Comparison of ENCODE assay signal across 1 cellular context in genomic region chr21:42704861-42705260, GRCh38.
TF ChIP-seq lines count a peak whose summit lies in the region.

No MANE protein-coding gene starts in this region.

TF ChIP-seq in GM23338, 12 proteins besides CTCF, POLR2A, EP300 and RAD21 (continued from another document):
- TF ChIP-seq, protein P1, sequence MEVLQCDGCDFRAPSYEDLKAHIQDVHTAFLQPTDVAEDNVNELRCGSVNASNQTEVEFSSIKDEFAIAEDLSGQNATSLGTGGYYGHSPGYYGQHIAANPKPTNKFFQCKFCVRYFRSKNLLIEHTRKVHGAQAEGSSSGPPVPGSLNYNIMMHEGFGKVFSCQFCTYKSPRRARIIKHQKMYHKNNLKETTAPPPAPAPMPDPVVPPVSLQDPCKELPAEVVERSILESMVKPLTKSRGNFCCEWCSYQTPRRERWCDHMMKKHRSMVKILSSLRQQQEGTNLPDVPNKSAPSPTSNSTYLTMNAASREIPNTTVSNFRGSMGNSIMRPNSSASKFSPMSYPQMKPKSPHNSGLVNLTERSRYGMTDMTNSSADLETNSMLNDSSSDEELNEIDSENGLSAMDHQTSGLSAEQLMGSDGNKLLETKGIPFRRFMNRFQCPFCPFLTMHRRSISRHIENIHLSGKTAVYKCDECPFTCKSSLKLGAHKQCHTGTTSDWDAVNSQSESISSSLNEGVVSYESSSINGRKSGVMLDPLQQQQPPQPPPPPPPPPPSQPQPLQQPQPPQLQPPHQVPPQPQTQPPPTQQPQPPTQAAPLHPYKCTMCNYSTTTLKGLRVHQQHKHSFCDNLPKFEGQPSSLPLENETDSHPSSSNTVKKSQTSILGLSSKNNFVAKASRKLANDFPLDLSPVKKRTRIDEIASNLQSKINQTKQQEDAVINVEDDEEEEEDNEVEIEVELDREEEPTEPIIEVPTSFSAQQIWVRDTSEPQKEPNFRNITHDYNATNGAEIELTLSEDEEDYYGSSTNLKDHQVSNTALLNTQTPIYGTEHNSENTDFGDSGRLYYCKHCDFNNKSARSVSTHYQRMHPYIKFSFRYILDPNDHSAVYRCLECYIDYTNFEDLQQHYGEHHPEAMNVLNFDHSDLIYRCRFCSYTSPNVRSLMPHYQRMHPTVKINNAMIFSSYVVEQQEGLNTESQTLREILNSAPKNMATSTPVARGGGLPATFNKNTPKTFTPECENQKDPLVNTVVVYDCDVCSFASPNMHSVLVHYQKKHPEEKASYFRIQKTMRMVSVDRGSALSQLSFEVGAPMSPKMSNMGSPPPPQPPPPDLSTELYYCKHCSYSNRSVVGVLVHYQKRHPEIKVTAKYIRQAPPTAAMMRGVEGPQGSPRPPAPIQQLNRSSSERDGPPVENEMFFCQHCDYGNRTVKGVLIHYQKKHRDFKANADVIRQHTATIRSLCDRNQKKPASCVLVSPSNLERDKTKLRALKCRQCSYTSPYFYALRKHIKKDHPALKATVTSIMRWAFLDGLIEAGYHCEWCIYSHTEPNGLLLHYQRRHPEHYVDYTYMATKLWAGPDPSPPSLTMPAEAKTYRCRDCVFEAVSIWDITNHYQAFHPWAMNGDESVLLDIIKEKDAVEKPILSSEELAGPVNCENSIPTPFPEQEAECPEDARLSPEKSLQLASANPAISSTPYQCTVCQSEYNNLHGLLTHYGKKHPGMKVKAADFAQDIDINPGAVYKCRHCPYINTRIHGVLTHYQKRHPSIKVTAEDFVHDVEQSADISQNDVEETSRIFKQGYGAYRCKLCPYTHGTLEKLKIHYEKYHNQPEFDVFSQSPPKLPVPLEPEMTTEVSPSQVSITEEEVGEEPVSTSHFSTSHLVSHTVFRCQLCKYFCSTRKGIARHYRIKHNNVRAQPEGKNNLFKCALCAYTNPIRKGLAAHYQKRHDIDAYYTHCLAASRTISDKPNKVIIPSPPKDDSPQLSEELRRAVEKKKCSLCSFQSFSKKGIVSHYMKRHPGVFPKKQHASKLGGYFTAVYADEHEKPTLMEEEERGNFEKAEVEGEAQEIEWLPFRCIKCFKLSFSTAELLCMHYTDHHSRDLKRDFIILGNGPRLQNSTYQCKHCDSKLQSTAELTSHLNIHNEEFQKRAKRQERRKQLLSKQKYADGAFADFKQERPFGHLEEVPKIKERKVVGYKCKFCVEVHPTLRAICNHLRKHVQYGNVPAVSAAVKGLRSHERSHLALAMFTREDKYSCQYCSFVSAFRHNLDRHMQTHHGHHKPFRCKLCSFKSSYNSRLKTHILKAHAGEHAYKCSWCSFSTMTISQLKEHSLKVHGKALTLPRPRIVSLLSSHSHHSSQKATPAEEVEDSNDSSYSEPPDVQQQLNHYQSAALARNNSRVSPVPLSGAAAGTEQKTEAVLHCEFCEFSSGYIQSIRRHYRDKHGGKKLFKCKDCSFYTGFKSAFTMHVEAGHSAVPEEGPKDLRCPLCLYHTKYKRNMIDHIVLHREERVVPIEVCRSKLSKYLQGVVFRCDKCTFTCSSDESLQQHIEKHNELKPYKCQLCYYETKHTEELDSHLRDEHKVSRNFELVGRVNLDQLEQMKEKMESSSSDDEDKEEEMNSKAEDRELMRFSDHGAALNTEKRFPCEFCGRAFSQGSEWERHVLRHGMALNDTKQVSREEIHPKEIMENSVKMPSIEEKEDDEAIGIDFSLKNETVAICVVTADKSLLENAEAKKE (CRISPR knock-in tag; IDR thresholded peaks at IDR 0.05): no peak
- TF ChIP-seq REST (IDR thresholded peaks at IDR 0.05; ENCODE audit: unreplicated experiment): no peak
- TF ChIP-seq JUNB (IDR thresholded peaks at IDR 0.05; ENCODE audit: unreplicated experiment): no peak
- TF ChIP-seq, protein P2, sequence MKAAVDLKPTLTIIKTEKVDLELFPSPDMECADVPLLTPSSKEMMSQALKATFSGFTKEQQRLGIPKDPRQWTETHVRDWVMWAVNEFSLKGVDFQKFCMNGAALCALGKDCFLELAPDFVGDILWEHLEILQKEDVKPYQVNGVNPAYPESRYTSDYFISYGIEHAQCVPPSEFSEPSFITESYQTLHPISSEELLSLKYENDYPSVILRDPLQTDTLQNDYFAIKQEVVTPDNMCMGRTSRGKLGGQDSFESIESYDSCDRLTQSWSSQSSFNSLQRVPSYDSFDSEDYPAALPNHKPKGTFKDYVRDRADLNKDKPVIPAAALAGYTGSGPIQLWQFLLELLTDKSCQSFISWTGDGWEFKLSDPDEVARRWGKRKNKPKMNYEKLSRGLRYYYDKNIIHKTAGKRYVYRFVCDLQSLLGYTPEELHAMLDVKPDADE (IDR thresholded peaks at IDR 0.05): no peak
- TF ChIP-seq POLR2AphosphoS5 (IDR thresholded peaks at IDR 0.05; ENCODE audit: low read depth): no peak
